Comparison of ENCODE assay signal across 1 cellular context in the genomic region with DNA sequence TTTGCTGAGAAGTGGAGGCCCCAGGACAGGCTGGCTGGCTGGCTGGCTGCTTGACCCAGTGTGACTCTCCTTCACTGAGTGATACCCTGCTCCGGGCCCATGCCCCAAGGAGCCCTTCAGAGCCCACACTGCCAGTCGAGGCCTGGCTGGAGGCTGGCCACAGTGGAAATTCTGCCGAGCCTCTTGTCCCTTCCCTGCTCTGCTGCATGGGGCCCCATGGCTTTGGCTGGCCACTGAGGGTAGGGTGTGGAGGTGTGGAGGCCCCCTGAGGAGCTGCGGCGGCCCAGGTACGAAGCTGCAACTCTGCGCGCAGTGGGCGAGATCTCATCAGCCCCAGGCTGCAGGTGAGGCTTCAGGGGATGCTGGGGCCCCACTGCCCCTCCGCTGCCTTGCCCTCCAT.
TF ChIP-seq lines count a peak whose summit lies in the region.

No MANE protein-coding gene starts in this region.

TF ChIP-seq in HepG2, 621 proteins besides CTCF, POLR2A, EP300 and RAD21:
- TF ChIP-seq AGO2 (optimal IDR thresholded peaks at IDR 0.05; ENCODE audit: low read depth, low read length) (peak; percentile 28), ZSCAN20 (CRISPR knock-in tag; IDR thresholded peaks at IDR 0.05; ENCODE audit: borderline replicate concordance) (no peak)
